Comparison of ENCODE assay signal across 13 cellular contexts in genomic region chr18:49520661-49521145, GRCh38. TPM values are rescaled to one million over a fixed set of nuclear protein-coding genes. Genes with fewer than 3 reads are reported as not detected.
DNase-seq lines count a peak whose midpoint lies in the region; FAIRE-seq and TF ChIP-seq lines count a peak whose summit lies in the region.
"Had no signal": no experiment of that assay in that cellular context is flagged by ENCODE, and none has a peak within 500 bp of the region (broad histone marks: within the 10 kb centered on the region; RNA-seq: fewer than 3 reads in every experiment).

No MANE protein-coding gene starts in this region.

- intact Hi-C loops in lower leg skin (cut with DNase I; ENCODE audit: low total_unique reads) (no loop called here), CD14-positive monocyte (cut with micrococcal nuclease) (no loop called here)

- peaks cover 4% of the 10 kb centered on the region for H3K27me3 Mint-ChIP-seq in activated naive CD4-positive, alpha-beta T cell treated with anti-CD3 and anti-CD28 coated beads, Interleukin-2, amount 10 ng/mL, durations not matched to agents 7 days and 5 days
- H3K27me3 Mint-ChIP-seq in CD14-positive monocyte (ENCODE audit: low read depth in 3 of 3): peaks cover 2 to 5% (median 3%) of the 10 kb centered on the region in 3 donors
- H3K27me3 Mint-ChIP-seq: central memory CD8-positive, alpha-beta T cell had no signal

- TF ChIP-seq CTCF in lower leg skin (IDR thresholded peaks at IDR 0.05) (no peak), CD14-positive monocyte (IDR thresholded peaks at IDR 0.05) (no peak)

- H3K4me3 Mint-ChIP-seq in activated naive CD4-positive, alpha-beta T cell treated with anti-CD3 and anti-CD28 coated beads, Interleukin-2, amount 10 ng/mL, durations not matched to agents 7 days and 5 days: no peak overlapping the region
- H3K4me3 Mint-ChIP-seq in CD14-positive monocyte: no peak overlapping the region
- H3K4me3 Mint-ChIP-seq: activated T-helper 1 cell treated with anti-CD3 and anti-CD28 coated beads, Interleukin-12 subunit alpha, Interleukin-12 subunit beta, Interleukin-2, Interleukin-4 antibody, amounts not matched to agents 30 ng/mL and 10 ng/mL and 1 ng/mL, durations not matched to agents 14 hours and 24 hours and 36 hours; central memory CD8-positive, alpha-beta T cell had no signal

- no peaks in the 10 kb centered on the region for H3K9me3 Mint-ChIP-seq in activated naive CD4-positive, alpha-beta T cell treated with anti-CD3 and anti-CD28 coated beads, Interleukin-2, amount 10 ng/mL, durations not matched to agents 7 days and 5 days
- no peaks in the 10 kb centered on the region for H3K9me3 Mint-ChIP-seq in CD14-positive monocyte
- H3K9me3 Mint-ChIP-seq: activated T-helper 1 cell treated with anti-CD3 and anti-CD28 coated beads, Interleukin-12 subunit alpha, Interleukin-12 subunit beta, Interleukin-2, Interleukin-4 antibody, amounts not matched to agents 30 ng/mL and 10 ng/mL and 1 ng/mL, durations not matched to agents 14 hours and 24 hours and 36 hours; central memory CD8-positive, alpha-beta T cell had no signal

- H3K27ac Mint-ChIP-seq in activated naive CD4-positive, alpha-beta T cell treated with anti-CD3 and anti-CD28 coated beads, Interleukin-2, amount 10 ng/mL, durations not matched to agents 7 days and 5 days: no peak overlapping the region
- H3K27ac Mint-ChIP-seq in CD14-positive monocyte: no peak overlapping the region
- H3K27ac Mint-ChIP-seq: activated T-helper 1 cell treated with anti-CD3 and anti-CD28 coated beads, Interleukin-12 subunit alpha, Interleukin-12 subunit beta, Interleukin-2, Interleukin-4 antibody, amounts not matched to agents 30 ng/mL and 10 ng/mL and 1 ng/mL, durations not matched to agents 14 hours and 24 hours and 36 hours had no signal

- no peaks in the 10 kb centered on the region for H3K36me3 Mint-ChIP-seq in activated naive CD4-positive, alpha-beta T cell treated with anti-CD3 and anti-CD28 coated beads, Interleukin-2, amount 10 ng/mL, durations not matched to agents 7 days and 5 days
- no peaks in the 10 kb centered on the region for H3K36me3 Mint-ChIP-seq in CD14-positive monocyte

- WGBS in lower leg skin, 2 donors: 63 to 74% methylated on average over 2 of the region's 2 CpGs

- no peak for TF ChIP-seq POLR2A in lower leg skin (IDR thresholded peaks at IDR 0.05)

- FAIRE-seq in G401.6 (lab: Jason Lieb, UNC): peak; percentile 88
- FAIRE-seq: GM18507 had no signal

- CTCF ChIA-PET in activated naive CD4-positive, alpha-beta T cell treated with anti-CD3 and anti-CD28 coated beads, Interleukin-2, amount 10 ng/mL, durations not matched to agents 7 days and 5 days (lab: Charles Lee): no interaction called here

- DNase-seq in NCI-H1105 (lab: John Stamatoyannopoulos, UW): peak; percentile 57
- peak; percentile 14 for DNase-seq in SW480 (ENCODE audit: low spot score)
- peak; percentile 29 for DNase-seq in iris pigment epithelial cell (ENCODE audit: low read depth)
- no peak for DNase-seq in activated naive CD4-positive, alpha-beta T cell treated with anti-CD3 and anti-CD28 coated beads, Interleukin-2, amount 10 ng/mL, durations not matched to agents 7 days and 5 days
- no peak for DNase-seq in lower leg skin (ENCODE audit: low spot score in 2 of 2)
- no peak for DNase-seq in CD14-positive monocyte (ENCODE audit: low spot score)
- DNase-seq: left colon; stimulated activated CD4-positive, alpha-beta T cell treated with anti-CD3 and anti-CD28 coated beads, Interleukin-15, amount 100 ng/mL, for 24 hours had no signal

- no peaks in the 10 kb centered on the region for H3K4me1 Mint-ChIP-seq in activated naive CD4-positive, alpha-beta T cell treated with anti-CD3 and anti-CD28 coated beads, Interleukin-2, amount 10 ng/mL, durations not matched to agents 7 days and 5 days
- no peaks in the 10 kb centered on the region for H3K4me1 Mint-ChIP-seq in CD14-positive monocyte
- H3K4me1 Mint-ChIP-seq: central memory CD8-positive, alpha-beta T cell had no signal

- no peak overlapping the region for H3K4me3 ChIP-seq in lower leg skin (ENCODE audit: low read depth, poor library complexity, severe bottlenecking)
- H3K4me3 ChIP-seq: SJSA1 had no signal

RNA-seq across cellular contexts. Expression of gene RPL17, which starts 28.4 kb away (rescaled TPM):
- total RNA-seq in lower leg skin: 1,000 to 10,000 TPM; 1,336 to 2,420 (median 1,807) TPM
- polyA plus RNA-seq in CD14-positive monocyte: 100 to 1,000 TPM; 716 TPM

RNA-seq across cellular contexts. Expression of gene C18orf32, which starts 33.7 kb away (rescaled TPM):
- total RNA-seq in lower leg skin: 10 to 100 TPM; 16.5 to 37.1 (median 31.3) TPM
- polyA plus RNA-seq in CD14-positive monocyte: 100 to 1,000 TPM; 115 to 134 TPM

RNA-seq across cellular contexts. Expression of gene LIPG, which starts 41.2 kb away (rescaled TPM):
- 1 to 10 TPM in 3 of 4 donors, under 1 TPM in 1; 0.23 to 3.6 (median 2.0) TPM for total RNA-seq in lower leg skin
- polyA plus RNA-seq in CD14-positive monocyte: not detected

Comparison
In these comparisons a context has a peak if more than half of its experiments do, and no peak if none do; other contexts are left out.
1. DNase-seq: peak in NCI-H1105 (single experiment), SW480 (single experiment) and iris pigment epithelial cell (single experiment); none in activated naive CD4-positive, alpha-beta T cell treated with anti-CD3 and anti-CD28 coated beads, Interleukin-2, amount 10 ng/mL, durations not matched to agents 7 days and 5 days (single experiment), lower leg skin (0 of 2) and CD14-positive monocyte (single experiment).